In the genomic region with DNA sequence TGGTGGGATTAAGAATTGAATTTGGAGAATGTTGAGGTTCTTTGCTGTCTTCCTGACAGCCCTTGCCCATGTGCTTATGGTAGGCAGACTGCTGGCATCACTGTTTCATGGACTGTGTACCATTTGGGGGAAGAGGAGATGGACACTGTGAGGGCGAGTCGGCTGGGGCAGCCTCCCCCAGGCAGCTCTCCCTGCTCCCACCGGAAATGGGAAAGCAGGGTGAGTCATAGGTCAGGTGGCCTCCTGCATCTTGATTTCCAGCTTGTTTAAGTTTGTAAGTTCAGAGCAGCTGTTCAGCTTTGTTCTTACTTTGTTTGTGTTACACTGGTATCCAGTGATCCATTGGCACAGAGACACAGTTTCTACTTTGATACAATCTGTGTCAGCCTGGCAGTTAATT, we compare ENCODE assay signal across 13 cellular contexts.
DNase-seq lines count a peak whose midpoint lies in the region; ATAC-seq and TF ChIP-seq lines count a peak whose summit lies in the region.
"Had no signal": no experiment of that assay in that cellular context is flagged by ENCODE, and none has a peak within 500 bp of the region (broad histone marks: within the 10 kb centered on the region; RNA-seq: fewer than 3 reads in every experiment).

No MANE protein-coding gene starts in this region.

- H3K4me3 ChIP-seq in body of pancreas, result no peak overlapping the region
- H3K4me3 ChIP-seq in transverse colon, result no peak overlapping the region

- DNase-seq in LHCN-M2 (ENCODE audit: low read depth) (peak; percentile 98), body of pancreas (peak in 2 of 4 donors; percentile 38 to 74), left kidney (ENCODE audit: low read depth, low spot score) (peak; percentile 52), NCI-H1930 (lab: John Stamatoyannopoulos, UW) (no peak), transverse colon (no peak)
- DNase-seq in activated CD8-positive, alpha-beta T cell treated with anti-CD3 and anti-CD28 coated beads for 36 hours, result no peak
- DNase-seq: CD8-positive, alpha-beta T cell; effector memory CD4-positive, alpha-beta T cell; left cardiac atrium; NCI-H82 had no signal

- H3K4me1 Mint-ChIP-seq in activated CD8-positive, alpha-beta T cell treated with anti-CD3 and anti-CD28 coated beads for 36 hours (ENCODE audit: low read depth), result no peaks in the 10 kb centered on the region
- H3K4me1 Mint-ChIP-seq: activated T-helper 17 cell treated with anti-CD3 and anti-CD28 coated beads, Interleukin-2, amount 50 U/mL, for 72 hours had no signal

- peak; percentile 59 for ATAC-seq in body of pancreas
- no peak for ATAC-seq in GM21717 (IDR thresholded peaks at IDR 0.05; ENCODE audit: unreplicated experiment)
- no peak for ATAC-seq in activated CD8-positive, alpha-beta T cell treated with anti-CD3 and anti-CD28 coated beads for 36 hours
- ATAC-seq: activated T-helper 17 cell treated with anti-CD3 and anti-CD28 coated beads, Interleukin-2, amount 50 U/mL, for 72 hours; CD8-positive, alpha-beta T cell had no signal

- H3K27ac Mint-ChIP-seq in activated CD8-positive, alpha-beta T cell treated with anti-CD3 and anti-CD28 coated beads for 36 hours, result no peak overlapping the region
- H3K27ac Mint-ChIP-seq: activated T-helper 17 cell treated with anti-CD3 and anti-CD28 coated beads, Interleukin-2, amount 50 U/mL, for 72 hours; CD8-positive, alpha-beta T cell had no signal

- H3K9me3 Mint-ChIP-seq in activated CD8-positive, alpha-beta T cell treated with anti-CD3 and anti-CD28 coated beads for 36 hours, result no peaks in the 10 kb centered on the region
- H3K9me3 Mint-ChIP-seq: activated T-helper 17 cell treated with anti-CD3 and anti-CD28 coated beads, Interleukin-2, amount 50 U/mL, for 72 hours; CD8-positive, alpha-beta T cell had no signal

- H3K27ac ChIP-seq in C4-2B (peak overlapping the region; percentile 31; the same call in 1 of the 2 replicates), body of pancreas (peak overlapping the region in 1 of 4 donors; percentile 46), transverse colon (no peak overlapping the region)

- H3K36me3 ChIP-seq in body of pancreas (replicated peaks in 1 of 2; ENCODE audit: insufficient read depth in 1 of 2, low read depth in 2 of 2), result no peaks in the 10 kb centered on the region
- no peaks in the 10 kb centered on the region for H3K36me3 ChIP-seq in transverse colon

- H3K27me3 ChIP-seq in body of pancreas (no peaks in the 10 kb centered on the region), transverse colon (no peaks in the 10 kb centered on the region)

- CTCF ChIA-PET in activated CD8-positive, alpha-beta T cell treated with anti-CD3 and anti-CD28 coated beads for 36 hours (lab: Charles Lee), result interaction anchor here (2.2 kb wide), 1 partner anchor 16 kb away, joined by 12 read pairs; no protein-coding TSS in a partner anchor

- TF ChIP-seq POLR2A in body of pancreas (IDR thresholded peaks at IDR 0.05) (no peak), transverse colon (IDR thresholded peaks at IDR 0.05) (no peak)

- in situ Hi-C loops in transverse colon (cut with MboI; ENCODE audit: low pct_ligation_motif_present in 1 of 4, low pct_unique_long_range_greater_than_20kb in 1 of 4, low sequenced_read_pairs in 3 of 4), result no loop called here

- H3K4me1 ChIP-seq in body of pancreas (no peaks in the 10 kb centered on the region), transverse colon (no peaks in the 10 kb centered on the region)

- H3K36me3 Mint-ChIP-seq in activated CD8-positive, alpha-beta T cell treated with anti-CD3 and anti-CD28 coated beads for 36 hours (ENCODE audit: low read depth), result no peaks in the 10 kb centered on the region
- H3K36me3 Mint-ChIP-seq: CD8-positive, alpha-beta T cell had no signal

- no peaks in the 10 kb centered on the region for H3K9me3 ChIP-seq in body of pancreas
- H3K9me3 ChIP-seq in transverse colon, result no peaks in the 10 kb centered on the region

- no peak overlapping the region for H3K4me3 Mint-ChIP-seq in activated CD8-positive, alpha-beta T cell treated with anti-CD3 and anti-CD28 coated beads for 36 hours
- H3K4me3 Mint-ChIP-seq: activated T-helper 17 cell treated with anti-CD3 and anti-CD28 coated beads, Interleukin-2, amount 50 U/mL, for 72 hours; CD8-positive, alpha-beta T cell had no signal

- WGBS in body of pancreas, 2 donors, result 60 to 62% methylated on average over 3 of the region's 3 CpGs
- 51% methylated on average over 3 of the region's 3 CpGs; no CpG with 5 or more reads in 1 of the 2 donors for WGBS in transverse colon (ENCODE audit: low coverage in 1 of 2), 2 donors

- TF ChIP-seq CTCF in C4-2B (conservative IDR thresholded peaks at IDR 0.05) (no peak), body of pancreas (IDR thresholded peaks at IDR 0.05) (no peak), transverse colon (IDR thresholded peaks at IDR 0.05) (no peak)
- no peak for TF ChIP-seq CTCF in activated CD8-positive, alpha-beta T cell treated with anti-CD3 and anti-CD28 coated beads for 36 hours (IDR thresholded peaks at IDR 0.05)

- no peak for TF ChIP-seq EP300 in transverse colon (IDR thresholded peaks at IDR 0.05; ENCODE audit: low read depth)

- intact Hi-C loops in body of pancreas (cut with DNase I) (no loop called here), transverse colon (cut with DNase I; ENCODE audit: low total_unique reads) (no loop called here)
- intact Hi-C loops in activated CD8-positive, alpha-beta T cell treated with anti-CD3 and anti-CD28 coated beads for 36 hours (cut with micrococcal nuclease), result no loop called here

- POLR2A ChIA-PET in activated CD8-positive, alpha-beta T cell treated with anti-CD3 and anti-CD28 coated beads for 36 hours (lab: Charles Lee), result no interaction called here

- peaks cover 1% of the 10 kb centered on the region for H3K27me3 Mint-ChIP-seq in activated CD8-positive, alpha-beta T cell treated with anti-CD3 and anti-CD28 coated beads for 36 hours
- H3K27me3 Mint-ChIP-seq: activated T-helper 17 cell treated with anti-CD3 and anti-CD28 coated beads, Interleukin-2, amount 50 U/mL, for 72 hours had no signal

Comparison
In these comparisons a context has a peak if more than half of its experiments do, and no peak if none do; other contexts are left out.
1. DNase-seq: peak in LHCN-M2 (single experiment) and left kidney (single experiment); none in NCI-H1930 (0 of 2), transverse colon (single experiment) and activated CD8-positive, alpha-beta T cell treated with anti-CD3 and anti-CD28 coated beads for 36 hours (single experiment).